8 cellular contexts compared by ENCODE assay signal in the genomic region with DNA sequence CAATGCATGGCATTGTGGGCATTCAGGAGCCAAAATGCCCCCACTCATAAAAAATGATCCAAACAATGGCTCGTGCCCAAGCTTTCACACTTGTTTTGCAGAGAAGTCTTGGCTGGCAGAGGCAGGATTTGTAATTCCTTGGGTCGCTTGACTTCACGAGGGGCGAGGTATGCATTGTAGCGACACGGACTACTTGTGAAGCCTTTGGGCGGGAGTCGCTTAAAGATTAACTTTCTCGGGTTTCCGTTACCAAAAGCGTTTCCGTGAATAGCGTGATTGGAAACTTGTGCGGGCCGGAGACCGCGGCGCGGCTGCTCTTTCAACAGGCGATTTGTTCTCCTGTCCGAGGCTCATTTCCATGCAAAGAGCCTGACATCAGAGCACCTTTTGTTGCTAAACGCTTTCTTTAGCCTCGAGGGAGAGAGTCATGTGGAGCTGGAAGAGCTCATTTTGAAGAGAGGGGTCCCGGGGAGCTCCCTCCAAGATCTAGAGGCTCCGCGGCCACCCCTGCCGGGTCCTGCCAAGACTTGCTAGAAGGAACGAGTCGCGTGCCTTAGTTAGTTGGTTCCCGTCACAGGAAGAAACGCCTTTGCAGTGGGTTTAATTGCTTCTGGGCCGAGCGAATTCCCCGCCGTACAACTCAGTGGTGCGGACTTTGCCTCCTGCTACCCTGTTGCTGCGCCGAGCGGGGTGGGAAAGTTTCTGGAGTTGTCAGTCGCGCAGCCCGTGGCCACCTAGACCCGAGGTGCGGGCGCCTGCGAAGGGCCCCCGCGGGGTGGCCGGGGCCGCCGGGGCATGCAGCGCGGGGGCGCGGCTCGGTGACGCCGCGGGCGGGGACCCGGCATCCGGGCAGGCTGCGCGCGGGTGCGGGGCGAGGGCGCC. TPM values are rescaled to one million over a fixed set of nuclear protein-coding genes. Genes with fewer than 3 reads are reported as not detected.
DNase-seq lines count a peak whose midpoint lies in the region; ATAC-seq and TF ChIP-seq lines count a peak whose summit lies in the region.

SASH1 (plus strand) TSS at position 693 of the 882 bp plus-strand sequence. CDS start 230 bp downstream, outside the sequence.

- no peaks in the 10 kb centered on the region for H3K36me3 ChIP-seq in BLaER1 treated with 17β-estradiol and CSF1 and Interleukin-3, amounts not matched to agents 10 nM and 100 nM
- no peaks in the 10 kb centered on the region for H3K36me3 ChIP-seq in ascending aorta
- H3K36me3 ChIP-seq in osteoblast (ENCODE audit: insufficient read depth, low read length): no peaks in the 10 kb centered on the region

- peak within 1 kb of the TSS; percentile 53 to 69 (median 61) for H3K4me3 ChIP-seq in BLaER1 treated with 17β-estradiol and CSF1 and Interleukin-3, amounts not matched to agents 10 nM and 100 nM
- H3K4me3 ChIP-seq in ascending aorta (peak within 1 kb of the TSS; percentile 91 to 96), osteoblast (ENCODE audit: insufficient read depth, low read length) (peak within 1 kb of the TSS; percentile 88)

- H3K9me3 ChIP-seq in BLaER1 treated with 17β-estradiol and CSF1 and Interleukin-3, amounts not matched to agents 10 nM and 100 nM (replicated peaks in 1 of 11): peaks cover 0 to 14% (median 0%) of the 10 kb centered on the region in 11 experiments; a peak in 5 of 22 replicates
- H3K9me3 ChIP-seq in ascending aorta (no peaks in the 10 kb centered on the region), osteoblast (ENCODE audit: low read depth, low read length) (no peaks in the 10 kb centered on the region)

- H3K4me1 ChIP-seq in BLaER1 treated with 17β-estradiol and CSF1 and Interleukin-3, amounts not matched to agents 10 nM and 100 nM: peaks cover 0 to 36% (median 4%) of the 10 kb centered on the region in 10 experiments; a peak in 5 of 20 replicates
- peaks cover 0 to 33% of the 10 kb centered on the region in 2 donors for H3K4me1 ChIP-seq in ascending aorta
- peaks cover 20% of the 10 kb centered on the region for H3K4me1 ChIP-seq in osteoblast (ENCODE audit: insufficient read depth, low read length)

- no peaks in the 10 kb centered on the region; a peak in 1 of 22 replicates for H4K20me1 ChIP-seq in BLaER1 treated with 17β-estradiol and CSF1 and Interleukin-3, amounts not matched to agents 10 nM and 100 nM
- H4K20me1 ChIP-seq in osteoblast (ENCODE audit: insufficient read depth, low read length): no peaks in the 10 kb centered on the region

- H2AFZ ChIP-seq in osteoblast (ENCODE audit: low read length): peak within 1 kb of the TSS; percentile 88

- TF ChIP-seq CTCF in ascending aorta (IDR thresholded peaks at IDR 0.05): peak in 1 of 3 experiments; percentile 3
- TF ChIP-seq CTCF in osteoblast (IDR thresholded peaks at IDR 0.05; ENCODE audit: extremely low read depth, low read depth, low read length): no peak

- intact Hi-C loops in ascending aorta (cut with DNase I) (loop anchor here (1.0 to 5.0 kb wide), 4 partner anchors 65 to 183 kb away; no protein-coding TSS in a partner anchor), left cardiac atrium (cut with DNase I) (loop anchor here in 1 of 2 donors (5.0 kb wide), 1 partner anchor 120 kb away; no protein-coding TSS in a partner anchor)

- H3K9ac ChIP-seq in BLaER1 treated with 17β-estradiol and CSF1 and Interleukin-3, amounts not matched to agents 10 nM and 100 nM: peak within 1 kb of the TSS in 10 of 11 experiments; percentile 20 to 79 (median 40); a peak in 15 of 22 replicates

- DNase-seq in GM19240 (ENCODE audit: insufficient read length, low spot score) (peak; percentile 5), NOMO-1 treated with dmso at 0.1 percent for 144 hours (lab: John Stamatoyannopoulos, UW; ENCODE audit: unreplicated experiment) (peak; percentile 64), ascending aorta (ENCODE audit: low spot score in 2 of 2) (peak; percentile 25 to 82), left cardiac atrium (peak; percentile 72), osteoblast (ENCODE audit: insufficient read length, low spot score, missing footprints) (peak; percentile 94), NCI-H1694 (lab: John Stamatoyannopoulos, UW) (no peak)

- H3K4me2 ChIP-seq in BLaER1 treated with 17β-estradiol and CSF1 and Interleukin-3, amounts not matched to agents 10 nM and 100 nM: peak within 1 kb of the TSS; percentile 58 to 88 (median 79)
- H3K4me2 ChIP-seq in osteoblast (ENCODE audit: insufficient read depth, low read length): peak within 1 kb of the TSS; percentile 99

- H3K27me3 ChIP-seq in BLaER1 treated with 17β-estradiol and CSF1 and Interleukin-3, amounts not matched to agents 10 nM and 100 nM: peaks cover 37 to 67% (median 54%) of the 10 kb centered on the region in 11 experiments
- H3K27me3 ChIP-seq in ascending aorta: no peaks in the 10 kb centered on the region
- no peaks in the 10 kb centered on the region for H3K27me3 ChIP-seq in osteoblast (ENCODE audit: insufficient read depth, low read length)

- peak; percentile 62 for ATAC-seq in HG03442 (IDR thresholded peaks at IDR 0.05; ENCODE audit: unreplicated experiment)
- ATAC-seq in left cardiac atrium: peak; percentile 81 to 82

- H3K27ac ChIP-seq in BLaER1 treated with 17β-estradiol and CSF1 and Interleukin-3, amounts not matched to agents 10 nM and 100 nM: peak within 1 kb of the TSS in 4 of 11 experiments; percentile 26 to 68 (median 56); a peak in 5 of 22 replicates
- peak within 1 kb of the TSS; percentile 90 to 91 for H3K27ac ChIP-seq in ascending aorta
- peak within 1 kb of the TSS; percentile 92 for H3K27ac ChIP-seq in osteoblast (ENCODE audit: low read depth, low read length)

- H3K79me2 ChIP-seq in osteoblast (ENCODE audit: insufficient read depth, low read length): peaks cover 38% of the 10 kb centered on the region

RNA-seq across cellular contexts. Expression of gene SASH1, which starts in this region (rescaled TPM):
- 70.2 TPM for total RNA-seq in ascending aorta
- total RNA-seq in left cardiac atrium: 10 to 100 TPM; 33.4 to 36.2 TPM
- total RNA-seq in osteoblast: 61.0 and 71.7 TPM in 2 replicates
